Comparison of ENCODE assay signal across 8 cellular contexts in genomic region chr15:58865420-58865880, GRCh38.
A peak's percentile ranks its signal among the peaks of the same experiment; 100 is the strongest.
DNase-seq lines count a peak whose midpoint lies in the region; ATAC-seq and TF ChIP-seq lines count a peak whose summit lies in the region.
"Had no signal": no experiment of that assay in that cellular context is flagged by ENCODE, and none has a peak within 500 bp of the region (broad histone marks: within the 10 kb centered on the region; RNA-seq: fewer than 3 reads in every experiment).

No MANE protein-coding gene starts in this region.

- H3K27me3 ChIP-seq in left lung, result peaks cover 0 to 10% of the 10 kb centered on the region in 2 donors
- H3K27me3 ChIP-seq in stomach smooth muscle (ENCODE audit: control insufficient read depth in 1 of 2, insufficient read depth in 2 of 2, low read length in 2 of 2), result no peaks in the 10 kb centered on the region

- TF ChIP-seq CTCF in left lung (IDR thresholded peaks at IDR 0.05), result no peak

- peak; percentile 44 for DNase-seq in HuH-7.5 (ENCODE audit: low spot score)
- peak; percentile 23 for DNase-seq in cerebellum (ENCODE audit: low spot score)
- DNase-seq in left lung, result no peak
- no peak for DNase-seq in caudate nucleus (lab: John Stamatoyannopoulos, UW)
- DNase-seq: NCI-H1436 treated with DMSO at 0.1 percent for 48 hours had no signal

- intact Hi-C loops in left lung (cut with DNase I), result no loop called here

- H3K9me3 ChIP-seq in left lung, result no peaks in the 10 kb centered on the region
- no peaks in the 10 kb centered on the region for H3K9me3 ChIP-seq in stomach smooth muscle (ENCODE audit: control insufficient read depth in 2 of 2, low read length in 2 of 2)

- no peaks in the 10 kb centered on the region for H3K36me3 ChIP-seq in left lung
- H3K36me3 ChIP-seq in stomach smooth muscle (ENCODE audit: control insufficient read depth in 2 of 2, insufficient read depth in 2 of 2, low read length in 2 of 2), result no peaks in the 10 kb centered on the region

- H3K4me1 ChIP-seq in left lung (peaks cover 0 to 17% of the 10 kb centered on the region in 2 donors), stomach smooth muscle (ENCODE audit: control insufficient read depth, insufficient read depth, low read length) (peaks cover 7% of the 10 kb centered on the region)

- no peak overlapping the region for H3K27ac ChIP-seq in left lung
- H3K27ac ChIP-seq in stomach smooth muscle (ENCODE audit: low read length), result no peak overlapping the region
- no peak overlapping the region for H3K27ac ChIP-seq in caudate nucleus (ENCODE audit: low read depth, low read length)

- H3K4me3 ChIP-seq in left lung (peak overlapping the region; percentile 32 to 33), stomach smooth muscle (ENCODE audit: low read length in 2 of 2) (peak overlapping the region; percentile 46 to 64)

- peak overlapping the region; percentile 38 to 47 for H3K9ac ChIP-seq in stomach smooth muscle (ENCODE audit: low read length in 2 of 2)

- ATAC-seq in left lung (peak; percentile 38), HG03045 (IDR thresholded peaks at IDR 0.05; ENCODE audit: unreplicated experiment) (no peak), GM19463 (IDR thresholded peaks at IDR 0.05; ENCODE audit: unreplicated experiment) (no peak)

Comparison
In these comparisons a context has a peak if more than half of its experiments do, and no peak if none do; other contexts are left out.
1. DNase-seq: peak in HuH-7.5 (single experiment) and cerebellum (single experiment); none in left lung (0 of 2) and caudate nucleus (0 of 61).